11 cellular contexts compared by ENCODE assay signal in genomic region chr10:97020452-97021400, GRCh38.
DNase-seq lines count a peak whose midpoint lies in the region; ATAC-seq and TF ChIP-seq lines count a peak whose summit lies in the region.
"Had no signal": no experiment of that assay in that cellular context is flagged by ENCODE, and none has a peak within 500 bp of the region (broad histone marks: within the 10 kb centered on the region; RNA-seq: fewer than 3 reads in every experiment).

No MANE protein-coding gene starts in this region.

- 48% methylated on average over 25 of the region's 25 CpGs for WGBS in right cardiac atrium

- H3K9me3 ChIP-seq in ascending aorta (no peaks in the 10 kb centered on the region), right cardiac atrium (ENCODE audit: control insufficient read depth, low read length) (no peaks in the 10 kb centered on the region), colonic mucosa (no peaks in the 10 kb centered on the region), PC-3 (ENCODE audit: low read length) (no peaks in the 10 kb centered on the region)
- H3K9me3 ChIP-seq: spleen had no signal

- ATAC-seq in right cardiac atrium (peak; percentile 62 to 82), PC-3 (no peak)

- no peak overlapping the region for H2AFZ ChIP-seq in PC-3 (ENCODE audit: low read length)
- H2AFZ ChIP-seq: PC-9 had no signal

- H3K4me2 ChIP-seq in PC-3 (ENCODE audit: low read length): no peak overlapping the region
- H3K4me2 ChIP-seq: PC-9 had no signal

- DNase-seq in NCI-H1417 treated with DMSO at 0.1 percent for 48 hours (lab: John Stamatoyannopoulos, UW) (peak; percentile 5), ascending aorta (ENCODE audit: low spot score in 2 of 2) (peak in 1 of 2 donors; percentile 67), right cardiac atrium (peak in 2 of 3 donors; percentile 35 to 75), retinal pigment epithelial cell (ENCODE audit: low read depth) (peak; percentile 45), Kasumi-1 (lab: John Stamatoyannopoulos, UW) (no peak), colonic mucosa (no peak), NCI-H1092 treated with DMSO at 0.1 percent for 48 hours (lab: John Stamatoyannopoulos, UW) (no peak), PC-3 (no peak)
- DNase-seq: activated T-cell treated with anti-CD3 and anti-CD28 coated beads, Interleukin-2, amount 50 U/mL, for 24 hours; PC-9; spleen had no signal

- H3K9ac ChIP-seq in colonic mucosa (ENCODE audit: low read depth in 2 of 2, low read length in 2 of 2) (no peak overlapping the region), PC-3 (ENCODE audit: low read length) (no peak overlapping the region)

- H3K27ac ChIP-seq in ascending aorta: peak overlapping the region; percentile 69 to 86
- peak overlapping the region; percentile 74 for H3K27ac ChIP-seq in right cardiac atrium (ENCODE audit: low read length)
- no peak overlapping the region for H3K27ac ChIP-seq in colonic mucosa
- H3K27ac ChIP-seq in PC-3 (ENCODE audit: low read length): no peak overlapping the region
- H3K27ac ChIP-seq: PC-9, spleen had no signal

- H3K4me3 ChIP-seq in ascending aorta: peak overlapping the region in 1 of 2 donors; percentile 24
- H3K4me3 ChIP-seq in right cardiac atrium (ENCODE audit: low read length): no peak overlapping the region
- H3K4me3 ChIP-seq in retinal pigment epithelial cell (ENCODE audit: low read length): no peak overlapping the region
- no peak overlapping the region for H3K4me3 ChIP-seq in colonic mucosa
- H3K4me3 ChIP-seq in PC-3 (ENCODE audit: low read length): no peak overlapping the region
- H3K4me3 ChIP-seq: PC-9, spleen had no signal

- no peaks in the 10 kb centered on the region for H3F3A ChIP-seq in PC-3 (ENCODE audit: low read length, unreplicated experiment)

- intact Hi-C loops in ascending aorta (cut with DNase I) (loop anchor here (5.0 to 10.0 kb wide), 3 partner anchors 433 to 646 kb away; partner anchors contain the start of genes PI4K2A and TM9SF3), right cardiac atrium (cut with DNase I) (no loop called here), colonic mucosa (cut with DNase I) (loop anchor here (10.0 kb wide), 1 partner anchor 176 kb away; no protein-coding TSS in a partner anchor), PC-3 (cut with micrococcal nuclease) (loop anchor here (5.0 to 10.0 kb wide), 2 partner anchors 178 to 256 kb away; no protein-coding TSS in a partner anchor)

- no peaks in the 10 kb centered on the region for H3K9me2 ChIP-seq in PC-3 (replicated peaks; ENCODE audit: low read length)

- H3K36me3 ChIP-seq in ascending aorta (no peaks in the 10 kb centered on the region), colonic mucosa (no peaks in the 10 kb centered on the region), PC-3 (ENCODE audit: low read depth, low read length) (no peaks in the 10 kb centered on the region; the same call in 1 of the 2 replicates)
- H3K36me3 ChIP-seq: spleen had no signal

- no TSS peak for BruUV-seq in PC-3 (replicated peaks; lab: Mats Ljungman, UMichigan)

- no peaks in the 10 kb centered on the region for H3K27me3 ChIP-seq in ascending aorta
- no peaks in the 10 kb centered on the region for H3K27me3 ChIP-seq in right cardiac atrium (ENCODE audit: control insufficient read depth, insufficient read depth)
- H3K27me3 ChIP-seq in colonic mucosa: no peaks in the 10 kb centered on the region
- no peaks in the 10 kb centered on the region for H3K27me3 ChIP-seq in PC-3 (ENCODE audit: low read length)
- H3K27me3 ChIP-seq: spleen had no signal

- CTCF ChIA-PET in PC-3 (lab: Charles Lee): no interaction called here

- POLR2A ChIA-PET in PC-3 (lab: Charles Lee; ENCODE audit: unreplicated experiment): no interaction called here

- TF ChIP-seq CTCF in ascending aorta (IDR thresholded peaks at IDR 0.05) (no peak), retinal pigment epithelial cell (conservative IDR thresholded peaks at IDR 0.05; ENCODE audit: low read depth, low read length) (no peak), colonic mucosa (IDR thresholded peaks at IDR 0.05) (no peak), PC-3 (conservative IDR thresholded peaks at IDR 0.05; ENCODE audit: low read depth, low read length) (no peak)

- peaks cover 13 to 30% of the 10 kb centered on the region in 2 donors for H3K4me1 ChIP-seq in ascending aorta
- no peaks in the 10 kb centered on the region for H3K4me1 ChIP-seq in right cardiac atrium (ENCODE audit: control insufficient read depth, insufficient read depth, low read length)
- H3K4me1 ChIP-seq in colonic mucosa: no peaks in the 10 kb centered on the region
- peaks cover 25% of the 10 kb centered on the region for H3K4me1 ChIP-seq in PC-3 (ENCODE audit: insufficient read depth, low read length)

- H3K79me2 ChIP-seq in PC-3 (ENCODE audit: low read length): no peaks in the 10 kb centered on the region

- H4K20me1 ChIP-seq in PC-3 (ENCODE audit: low read length): no peaks in the 10 kb centered on the region

Comparison
In these comparisons a context has a peak if more than half of its experiments do, and no peak if none do; other contexts are left out.
1. DNase-seq: peak in NCI-H1417 treated with DMSO at 0.1 percent for 48 hours (single experiment), right cardiac atrium (2 of 3) and retinal pigment epithelial cell (single experiment); none in Kasumi-1 (0 of 2), colonic mucosa (single experiment), NCI-H1092 treated with DMSO at 0.1 percent for 48 hours (single experiment) and PC-3 (single experiment).
2. H3K27ac ChIP-seq: peak in ascending aorta (2 of 2) and right cardiac atrium (single experiment); none in colonic mucosa (single experiment) and PC-3 (single experiment).
3. intact Hi-C loops: an anchor here in ascending aorta (5.0 to 10.0 kb wide), colonic mucosa (10.0 kb wide) and PC-3 (5.0 to 10.0 kb wide); none called in right cardiac atrium.